25 cellular contexts compared by ENCODE assay signal in the genomic region with DNA sequence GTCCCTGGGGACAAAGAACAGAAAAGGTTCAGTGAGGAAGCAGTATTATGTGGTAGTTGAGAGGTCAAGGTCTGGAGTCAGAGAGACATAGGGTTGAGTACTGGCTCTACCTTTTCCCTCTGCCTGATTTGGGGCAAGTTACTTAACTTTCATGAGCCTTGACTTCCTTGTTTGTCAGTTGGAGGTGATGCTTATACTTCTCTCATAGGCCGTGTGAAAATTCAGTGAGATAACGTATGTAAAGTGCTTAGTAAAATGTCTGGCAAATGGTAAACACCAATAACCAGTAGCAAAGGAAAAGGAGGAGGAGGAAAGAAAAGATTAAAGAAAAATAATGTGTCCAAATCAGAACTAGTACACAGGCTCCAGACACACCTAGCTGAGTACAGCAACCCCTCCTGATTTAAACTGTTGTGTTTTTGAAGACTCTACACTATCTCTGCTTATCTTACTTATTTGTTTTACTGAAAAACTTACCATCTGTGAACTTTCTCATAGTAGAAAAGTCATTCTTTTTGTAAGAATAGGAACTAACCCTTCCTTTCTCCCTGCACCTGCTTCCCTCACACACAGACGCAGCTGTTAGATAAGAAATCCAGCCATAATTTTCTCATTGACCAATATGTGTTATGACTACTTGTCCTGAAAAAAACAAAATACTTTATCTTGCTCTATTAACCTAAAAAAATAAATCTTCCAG.
"Had no signal": no experiment of that assay in that cellular context is flagged by ENCODE, and none has a peak within 500 bp of the region (broad histone marks: within the 10 kb centered on the region; RNA-seq: fewer than 3 reads in every experiment).

No MANE protein-coding gene starts in this region.

- H3K9me3 Mint-ChIP-seq: mesothelial cell of epicardium; T-helper 1 cell treated with Interleukin-12 subunit alpha and Interleukin-12 subunit beta and Interleukin-4 antibody, amounts not matched to agents 30 μg/mL and 1 μg/mL, for 36 hours had no signal

- H3K27ac ChIP-seq: left ventricle myocardium inferior, neutrophil, parathyroid adenoma, upper lobe of left lung, VCaP had no signal

- H3K9ac ChIP-seq: parathyroid adenoma had no signal

- H3K27me3 Mint-ChIP-seq: activated naive CD8-positive, alpha-beta T cell treated with anti-CD3 and anti-CD28 coated beads, Interleukin-2, amount 50 U/mL, for 24 hours had no signal

- H3K4me2 ChIP-seq: smooth muscle cell had no signal

- FAIRE-seq: endometrium had no signal

- H2AFZ ChIP-seq: parathyroid adenoma had no signal

- DNase-seq: activated CD4-positive, alpha-beta memory T cell treated with anti-CD3 and anti-CD28 coated beads, Interleukin-2, amount 10 ng/mL, durations not matched to agents 7 days and 5 days; activated CD4-positive, alpha-beta T cell treated with anti-CD3 and anti-CD28 coated beads, Interleukin-2, amount 10 ng/mL, durations not matched to agents 24 days and 14 days; activated gamma-delta T cell; activated naive CD4-positive, alpha-beta T cell treated with anti-CD3 and anti-CD28 coated beads, Interleukin-2, amount 50 U/mL, for 16 hours; activated naive CD8-positive, alpha-beta T cell treated with anti-CD3 and anti-CD28 coated beads, Interleukin-2, amount 50 U/mL, for 24 hours; effector CD4-positive, alpha-beta T cell; foreskin melanocyte; glutamatergic neuron; hippocampal formation; left ventricle myocardium inferior; stimulated activated CD4-positive, alpha-beta T cell treated with anti-CD3 and anti-CD28 coated beads, Interleukin-2, amount 100 ng/mL, for 48 hours; stimulated activated naive CD4-positive, alpha-beta T cell; T1000; upper lobe of left lung had no signal

- H3K4me1 ChIP-seq: left ventricle myocardium inferior, parathyroid adenoma had no signal

- H3K4me3 Mint-ChIP-seq: activated CD4-positive, alpha-beta memory T cell treated with anti-CD3 and anti-CD28 coated beads, Interleukin-2, amount 10 ng/mL, durations not matched to agents 7 days and 5 days; activated CD4-positive, alpha-beta T cell treated with anti-CD3 and anti-CD28 coated beads, Interleukin-2, amount 10 ng/mL, durations not matched to agents 24 days and 14 days; activated naive CD8-positive, alpha-beta T cell treated with anti-CD3 and anti-CD28 coated beads, Interleukin-2, amount 50 U/mL, for 24 hours; mesothelial cell of epicardium; natural killer cell treated with Interleukin-12 subunit alpha and Interleukin-12 subunit beta and Interleukin-15 and Interleukin-18, amount 100 ng/mL, for 72 hours; T-helper 1 cell treated with Interleukin-12 subunit alpha and Interleukin-12 subunit beta and Interleukin-4 antibody, amounts not matched to agents 30 μg/mL and 1 μg/mL, for 36 hours had no signal

- H3K9me3 ChIP-seq: left ventricle myocardium inferior, neutrophil, upper lobe of left lung had no signal

- H3K36me3 Mint-ChIP-seq: mesothelial cell of epicardium had no signal

- H3K27me3 ChIP-seq: neutrophil, upper lobe of left lung had no signal

- H3K36me3 ChIP-seq: left ventricle myocardium inferior, neutrophil, upper lobe of left lung had no signal

- ATAC-seq: activated CD4-positive, CD25-positive, alpha-beta regulatory T cell treated with anti-CD3 and anti-CD28 coated beads, Interleukin-2, amount 50 U/mL, for 24 hours; activated naive CD8-positive, alpha-beta T cell treated with anti-CD3 and anti-CD28 coated beads, Interleukin-2, amount 50 U/mL, for 24 hours; esophagus mucosa; natural killer cell treated with Interleukin-12 subunit alpha and Interleukin-12 subunit beta and Interleukin-15 and Interleukin-18, amount 100 ng/mL, for 72 hours; sciatic nerve had no signal

- H3K4me3 ChIP-seq: left ventricle myocardium inferior, smooth muscle cell, upper lobe of left lung had no signal

- H3K27ac Mint-ChIP-seq: activated CD4-positive, alpha-beta memory T cell treated with anti-CD3 and anti-CD28 coated beads, Interleukin-2, amount 10 ng/mL, durations not matched to agents 7 days and 5 days; activated CD4-positive, alpha-beta T cell treated with anti-CD3 and anti-CD28 coated beads, Interleukin-2, amount 10 ng/mL, durations not matched to agents 24 days and 14 days; activated naive CD8-positive, alpha-beta T cell treated with anti-CD3 and anti-CD28 coated beads, Interleukin-2, amount 50 U/mL, for 24 hours; mesothelial cell of epicardium; natural killer cell treated with Interleukin-12 subunit alpha and Interleukin-12 subunit beta and Interleukin-15 and Interleukin-18, amount 100 ng/mL, for 72 hours; T-helper 1 cell treated with Interleukin-12 subunit alpha and Interleukin-12 subunit beta and Interleukin-4 antibody, amounts not matched to agents 30 μg/mL and 1 μg/mL, for 36 hours had no signal

- H3K79me2 ChIP-seq: parathyroid adenoma had no signal
